In genomic region chrX:138534410-138534809, GRCh38 we compare ENCODE assay signal across 7 cellular contexts.
"Had no signal": no experiment of that assay in that cellular context is flagged by ENCODE, and none has a peak within 500 bp of the region (broad histone marks: within the 10 kb centered on the region; RNA-seq: fewer than 3 reads in every experiment).

No MANE protein-coding gene starts in this region.

- H3K4me2 ChIP-seq: GM23338 had no signal

- H3K4me3 ChIP-seq: GM23338, K562 had no signal

- FAIRE-seq: HTR-8/SVneo, K562 had no signal

- H2AFZ ChIP-seq: GM23338 had no signal

- DNase-seq: H9, HCEC 1CT, IMR-90, KG1 had no signal
